In genomic region chr12:89238593-89238992, GRCh38 we compare ENCODE assay signal across 18 cellular contexts.
DNase-seq lines count a peak whose midpoint lies in the region; ATAC-seq and TF ChIP-seq lines count a peak whose summit lies in the region.
"Had no signal": no experiment of that assay in that cellular context is flagged by ENCODE, and none has a peak within 500 bp of the region (broad histone marks: within the 10 kb centered on the region; RNA-seq: fewer than 3 reads in every experiment).

No MANE protein-coding gene starts in this region.

- BruUV-seq in PC-9 (replicated peaks; lab: Mats Ljungman, UMichigan): no TSS peak

- CTCF ChIA-PET in PC-9 (lab: Charles Lee): no interaction called here
- CTCF ChIA-PET in GM10248 (lab: Yijun Ruan, JAX): interaction anchor here (1.6 kb wide), 1 partner anchor 10 kb away, joined by 4 read pairs; no protein-coding TSS in a partner anchor

- POLR2A ChIA-PET in PC-9 (lab: Charles Lee; ENCODE audit: unreplicated experiment) (no interaction called here), GM10248 (lab: Yijun Ruan, JAX) (no interaction called here)

- H3F3A ChIP-seq in PC-9 (ENCODE audit: insufficient read depth, low read depth): peaks cover 22% of the 10 kb centered on the region

- H2AFZ ChIP-seq in PC-9: 0 out of 2 replicates have a peak overlapping the region, but pooled peaks have one; percentile 14

- intact Hi-C loops in PC-9 (cut with micrococcal nuclease; ENCODE audit: unreplicated experiment): no loop called here
- intact Hi-C loops in left lung (cut with DNase I): no loop called here

- H3K27me3 ChIP-seq in PC-9 (ENCODE audit: insufficient read depth, low read depth) (no peaks in the 10 kb centered on the region), left lung (no peaks in the 10 kb centered on the region), skeletal muscle tissue (ENCODE audit: control insufficient read depth in 3 of 3, insufficient read depth in 3 of 3, low read length in 3 of 3) (no peaks in the 10 kb centered on the region)
- H3K27me3 ChIP-seq: BLaER1 had no signal

- TF ChIP-seq CTCF in PC-9 (conservative IDR thresholded peaks at IDR 0.05) (no peak), left lung (IDR thresholded peaks at IDR 0.05) (no peak), GM10248 (IDR thresholded peaks at IDR 0.05; ENCODE audit: control extremely low read depth, extremely low read depth, low read depth, missing control alignments) (no peak)

- H3K4me1 ChIP-seq in PC-9 (replicated peaks; ENCODE audit: insufficient read depth) (peaks cover 37% of the 10 kb centered on the region), left lung (peaks cover 0 to 27% of the 10 kb centered on the region in 2 donors), skeletal muscle tissue (ENCODE audit: control insufficient read depth in 3 of 3, insufficient read depth in 3 of 3, low read length in 3 of 3) (peaks cover 0 to 6% (median 3%) of the 10 kb centered on the region in 3 donors)

- DNase-seq in PC-9: no peak
- DNase-seq in dermis microvascular lymphatic vessel endothelial cell (ENCODE audit: low read depth in 2 of 2): peak; percentile 92 to 98
- DNase-seq in left lung: no peak
- no peak for DNase-seq in mesenteric fat pad (ENCODE audit: low spot score)
- no peak for DNase-seq in EL
- no peak for DNase-seq in RKO (ENCODE audit: low spot score)
- DNase-seq in GM10248 (ENCODE audit: extremely low spot score): no peak
- DNase-seq: activated CD4-positive, alpha-beta T cell treated with anti-CD3 and anti-CD28 coated beads, Interleukin-2, amount 50 U/mL, for 1 hour; activated T-cell treated with anti-CD3 and anti-CD28 coated beads, Interleukin-2, amount 50 U/mL, for 48 hours; DMS153; erythroblast; left colon; MM.1S; NK-92 treated with Interleukin-12 subunit alpha and Interleukin-12 subunit beta, amount 100 ng/mL, for 24 hours; SIG-M5; stimulated activated naive CD4-positive, alpha-beta T cell treated with Interleukin-2 at 50 U/mL for 16 hours had no signal

- H3K4me2 ChIP-seq in PC-9: no peak overlapping the region
- H3K4me2 ChIP-seq: BLaER1 had no signal

- no peaks in the 10 kb centered on the region for H3K79me2 ChIP-seq in PC-9 (ENCODE audit: low read depth)

- no peaks in the 10 kb centered on the region for H4K20me1 ChIP-seq in PC-9 (ENCODE audit: insufficient read depth)
- H4K20me1 ChIP-seq: BLaER1 had no signal

- peak; percentile 40 for ATAC-seq in left lung
- ATAC-seq: left colon had no signal

- H3K27ac ChIP-seq in PC-9: no peak overlapping the region
- peak overlapping the region in 1 of 2 donors; percentile 35 for H3K27ac ChIP-seq in left lung
- peak overlapping the region; percentile 25 for H3K27ac ChIP-seq in skeletal muscle tissue (ENCODE audit: low read depth, low read length)
- H3K27ac ChIP-seq: BLaER1 had no signal

- no peak overlapping the region for H3K9ac ChIP-seq in skeletal muscle tissue (ENCODE audit: low read depth in 1 of 3, low read length in 3 of 3)
- H3K9ac ChIP-seq: BLaER1 had no signal

- H3K4me3 ChIP-seq in PC-9 (no peak overlapping the region), left lung (no peak overlapping the region), skeletal muscle tissue (ENCODE audit: low read length in 3 of 3) (no peak overlapping the region)
- H3K4me3 ChIP-seq: BLaER1 had no signal

- no peaks in the 10 kb centered on the region for H3K9me2 ChIP-seq in PC-9 (ENCODE audit: insufficient read depth)

- H3K9me3 ChIP-seq in PC-9 (ENCODE audit: insufficient read depth, low read depth) (peaks cover 16% of the 10 kb centered on the region), left lung (no peaks in the 10 kb centered on the region), skeletal muscle tissue (ENCODE audit: control insufficient read depth in 3 of 3, low read length in 3 of 3) (no peaks in the 10 kb centered on the region)
- H3K9me3 ChIP-seq: BLaER1 had no signal

- H3K36me3 ChIP-seq in PC-9 (ENCODE audit: low read depth) (no peaks in the 10 kb centered on the region), left lung (no peaks in the 10 kb centered on the region), skeletal muscle tissue (ENCODE audit: control insufficient read depth in 3 of 3, insufficient read depth in 3 of 3, low read length in 3 of 3) (no peaks in the 10 kb centered on the region)
- H3K36me3 ChIP-seq: BLaER1 had no signal

Comparison
In these comparisons a context has a peak if more than half of its experiments do, and no peak if none do; other contexts are left out.
1. DNase-seq: peak in dermis microvascular lymphatic vessel endothelial cell (2 of 2); none in PC-9 (0 of 2), left lung (0 of 2), mesenteric fat pad (single experiment), EL (single experiment), RKO (single experiment) and GM10248 (single experiment).